Comparison of ENCODE assay signal across 8 cellular contexts in genomic region chr12:53383258-53383657, GRCh38. TPM values are rescaled to one million over a fixed set of nuclear protein-coding genes. Genes with fewer than 3 reads are reported as not detected.
DNase-seq lines count a peak whose midpoint lies in the region; ATAC-seq, FAIRE-seq and TF ChIP-seq lines count a peak whose summit lies in the region.

No MANE protein-coding gene starts in this region.

- peaks cover 51% of the 10 kb centered on the region for H3K36me3 ChIP-seq in HUES64 (ENCODE audit: insufficient read depth, low read length)
- H3K36me3 ChIP-seq in naive thymus-derived CD4-positive, alpha-beta T cell (ENCODE audit: control insufficient read depth in 2 of 3, insufficient read depth in 3 of 3, low read length in 3 of 3): peaks cover 0 to 29% (median 13%) of the 10 kb centered on the region in 3 experiments

- H3K27ac ChIP-seq in HUES64 (ENCODE audit: low read depth, low read length): no peak overlapping the region
- H3K27ac ChIP-seq in naive thymus-derived CD4-positive, alpha-beta T cell (ENCODE audit: low read depth, low read length): no peak overlapping the region

- no peak overlapping the region for H3K9ac ChIP-seq in HUES64 (ENCODE audit: low read depth, low read length)

- no peaks in the 10 kb centered on the region for H3K27me3 ChIP-seq in HUES64 (ENCODE audit: insufficient read depth, low read length)
- H3K27me3 ChIP-seq in naive thymus-derived CD4-positive, alpha-beta T cell (ENCODE audit: control insufficient read depth in 2 of 2, insufficient read depth in 2 of 2, low read length in 2 of 2): no peaks in the 10 kb centered on the region

- H3K4me3 ChIP-seq in AG09309 (ENCODE audit: control insufficient read depth, low read depth, low read length): peak overlapping the region; percentile 29
- H3K4me3 ChIP-seq in HUES64 (ENCODE audit: low read length): peak overlapping the region; percentile 27; the same call in 1 of the 2 replicates
- H3K4me3 ChIP-seq in choroid plexus epithelial cell (ENCODE audit: low read depth, low read length): peak overlapping the region; percentile 37
- H3K4me3 ChIP-seq in naive thymus-derived CD4-positive, alpha-beta T cell (ENCODE audit: low read length): no peak overlapping the region

- 92% methylated on average over 2 of the region's 2 CpGs for WGBS in HUES64

- DNase-seq in AG09309 (ENCODE audit: low read depth): no peak
- no peak for DNase-seq in choroid plexus epithelial cell (ENCODE audit: low read depth)
- DNase-seq in naive thymus-derived CD4-positive, alpha-beta T cell: no peak
- no peak for DNase-seq in D721Med (ENCODE audit: insufficient read length, low spot score)
- no peak for DNase-seq in iPS-NIHi11 (ENCODE audit: low spot score)
- no peak for DNase-seq in stimulated activated CD4-positive, alpha-beta T cell treated with anti-CD3 and anti-CD28 coated beads, Interleukin-12 subunit alpha, Interleukin-12 subunit beta, amount 100 ng/mL, for 4 hours

- CTCF ChIA-PET in naive thymus-derived CD4-positive, alpha-beta T cell (lab: Charles Lee): interaction anchor here (1.1 to 5.5 kb wide), 6 partner anchors 15 to 126 kb away, joined by 3 to 31 read pairs (median 5); no protein-coding TSS in a partner anchor

- peaks cover 40 to 67% (median 58%) of the 10 kb centered on the region in 7 donors for H3K4me1 Mint-ChIP-seq in naive thymus-derived CD4-positive, alpha-beta T cell

- H3K4me1 ChIP-seq in HUES64 (ENCODE audit: insufficient read depth, low read length): peaks cover 17% of the 10 kb centered on the region
- peaks cover 50 to 64% of the 10 kb centered on the region in 2 donors for H3K4me1 ChIP-seq in naive thymus-derived CD4-positive, alpha-beta T cell (ENCODE audit: control insufficient read depth in 2 of 2, insufficient read depth in 2 of 2, low read length in 2 of 2)

- no peaks in the 10 kb centered on the region for H3K9me3 ChIP-seq in HUES64 (ENCODE audit: insufficient read depth, low read depth, low read length)
- H3K9me3 ChIP-seq in naive thymus-derived CD4-positive, alpha-beta T cell (ENCODE audit: control insufficient read depth in 2 of 3, low read length in 3 of 3): no peaks in the 10 kb centered on the region

- intact Hi-C loops in naive thymus-derived CD4-positive, alpha-beta T cell (cut with micrococcal nuclease): no loop called here

- H3K9me3 Mint-ChIP-seq in naive thymus-derived CD4-positive, alpha-beta T cell: peaks cover 0 to 2% (median 0%) of the 10 kb centered on the region in 11 donors

- TF ChIP-seq CTCF in AG09309 (IDR thresholded peaks at IDR 0.05; ENCODE audit: control insufficient read depth, insufficient read depth, low read depth, low read length, missing control alignments) (no peak), choroid plexus epithelial cell (conservative IDR thresholded peaks at IDR 0.05; ENCODE audit: low read depth, low read length) (no peak), D721Med (IDR thresholded peaks at IDR 0.05; ENCODE audit: insufficient read depth, missing control alignments) (no peak)

- POLR2A ChIA-PET in naive thymus-derived CD4-positive, alpha-beta T cell (lab: Charles Lee): interaction anchor here (1.2 to 1.6 kb wide), 2 partner anchors 14 to 60 kb away, joined by 3 to 9 read pairs; no protein-coding TSS in a partner anchor

- no peaks in the 10 kb centered on the region for H3K27me3 Mint-ChIP-seq in naive thymus-derived CD4-positive, alpha-beta T cell

- peak overlapping the region; percentile 81 to 95 (median 86) for H3K4me3 Mint-ChIP-seq in naive thymus-derived CD4-positive, alpha-beta T cell

- H3K27ac Mint-ChIP-seq in naive thymus-derived CD4-positive, alpha-beta T cell: peak overlapping the region in 6 of 9 donors; percentile 23 to 62 (median 48)

- H3K36me3 Mint-ChIP-seq in naive thymus-derived CD4-positive, alpha-beta T cell: peaks cover 0 to 39% (median 19%) of the 10 kb centered on the region in 5 donors

- ATAC-seq in naive thymus-derived CD4-positive, alpha-beta T cell: no peak
- no peak for ATAC-seq in HG02973 (IDR thresholded peaks at IDR 0.05; ENCODE audit: unreplicated experiment)

- no peak for FAIRE-seq in D721Med (lab: Jason Lieb, UNC)

RNA-seq across cellular contexts. Expression of gene SP1, which starts 3.3 kb away (rescaled TPM):
- 32.4 TPM for polyA plus RNA-seq in HUES64 (2013, experiment 1 of 2)
- 37.5 TPM for polyA plus RNA-seq in HUES64 (2013, experiment 2 of 2)
- total RNA-seq in naive thymus-derived CD4-positive, alpha-beta T cell: 100 to 1,000 TPM in 2 of 5 experiments, 10 to 100 TPM in 3; 62.7 to 103 (median 79.6) TPM
- 10 to 100 TPM; 10.2 to 13.6 TPM for polyA plus RNA-seq in naive thymus-derived CD4-positive, alpha-beta T cell

RNA-seq across cellular contexts. Expression of gene AMHR2, which starts 40.4 kb away (rescaled TPM):
- 0.35 TPM for polyA plus RNA-seq in HUES64 (2013, experiment 1 of 2)
- 0.57 TPM for polyA plus RNA-seq in HUES64 (2013, experiment 2 of 2)
- not detected for total RNA-seq in naive thymus-derived CD4-positive, alpha-beta T cell
- not detected for polyA plus RNA-seq in naive thymus-derived CD4-positive, alpha-beta T cell

RNA-seq across cellular contexts. Expression of gene SP7, which starts 47.1 kb away (rescaled TPM):
- 0.20 TPM for polyA plus RNA-seq in HUES64 (2013, experiment 1 of 2)
- 0.06 TPM for polyA plus RNA-seq in HUES64 (2013, experiment 2 of 2)
- total RNA-seq in naive thymus-derived CD4-positive, alpha-beta T cell: not detected
- under 1 TPM; 0.13 to 0.18 TPM for polyA plus RNA-seq in naive thymus-derived CD4-positive, alpha-beta T cell

RNA-seq across cellular contexts. Expression of gene PRR13, which starts 58.3 kb away (rescaled TPM):
- 106 TPM for polyA plus RNA-seq in HUES64 (2013, experiment 1 of 2)
- 122 TPM for polyA plus RNA-seq in HUES64 (2013, experiment 2 of 2)
- total RNA-seq in naive thymus-derived CD4-positive, alpha-beta T cell: 100 to 1,000 TPM; 147 to 215 (median 201) TPM
- polyA plus RNA-seq in naive thymus-derived CD4-positive, alpha-beta T cell: 100 to 1,000 TPM; 493 to 529 TPM
